In genomic region chr20:9912858-9913434, GRCh38 we compare ENCODE assay signal across 8 cellular contexts.
A peak's percentile ranks its signal among the peaks of the same experiment; 100 is the strongest.
DNase-seq lines count a peak whose midpoint lies in the region; ATAC-seq, FAIRE-seq and TF ChIP-seq lines count a peak whose summit lies in the region.

No MANE protein-coding gene starts in this region.

- H3K4me1 ChIP-seq in CD8-positive, alpha-beta T cell (ENCODE audit: insufficient read depth, low read length), result no peaks in the 10 kb centered on the region

- intact Hi-C loops in CD8-positive, alpha-beta T cell (cut with DNase I, micrococcal nuclease), result loop anchor here (5.0 to 10.0 kb wide), 2 partner anchors 296 to 298 kb away; no protein-coding TSS in a partner anchor
- intact Hi-C loops in dorsolateral prefrontal cortex (cut with DNase I), result loop anchor here (5.0 to 10.0 kb wide), 3 partner anchors 296 to 508 kb away; no protein-coding TSS in a partner anchor

- POLR2A ChIA-PET in CD8-positive, alpha-beta T cell (lab: Charles Lee), result no interaction called here

- H3K27ac Mint-ChIP-seq in CD8-positive, alpha-beta T cell, result no peak overlapping the region

- H3K4me1 Mint-ChIP-seq in CD8-positive, alpha-beta T cell (ENCODE audit: low read depth), result no peaks in the 10 kb centered on the region

- CTCF ChIA-PET in CD8-positive, alpha-beta T cell (lab: Charles Lee), result interaction anchor here (0.6 to 1.5 kb wide), 6 partner anchors 11 to 159 kb away, joined by 3 to 6 read pairs (median 3); no protein-coding TSS in a partner anchor

- no peak overlapping the region for H3K4me3 Mint-ChIP-seq in CD8-positive, alpha-beta T cell

- no peak for ATAC-seq in CD8-positive, alpha-beta T cell
- peak; percentile 65 for ATAC-seq in GM18868 (IDR thresholded peaks at IDR 0.05; ENCODE audit: unreplicated experiment)
- no peak for ATAC-seq in HG03565 (IDR thresholded peaks at IDR 0.05; ENCODE audit: unreplicated experiment)

- FAIRE-seq in urothelium cell line (lab: Jason Lieb, UNC), result no peak

- no peak overlapping the region for H3K27ac ChIP-seq in CD8-positive, alpha-beta T cell (ENCODE audit: low read depth, low read length)
- H3K27ac ChIP-seq in dorsolateral prefrontal cortex, result no peak overlapping the region

- no peaks in the 10 kb centered on the region for H3K27me3 ChIP-seq in CD8-positive, alpha-beta T cell (ENCODE audit: insufficient read depth, low read length)
- H3K27me3 ChIP-seq in dorsolateral prefrontal cortex, result peaks cover 0 to 9% (median 0%) of the 10 kb centered on the region in 45 donors

- H3K36me3 ChIP-seq in CD8-positive, alpha-beta T cell (ENCODE audit: insufficient read depth, low read length), result no peaks in the 10 kb centered on the region

- H3K27me3 Mint-ChIP-seq in CD8-positive, alpha-beta T cell (ENCODE audit: low read depth), result peaks cover 13% of the 10 kb centered on the region

- peak in 4 of 7 experiments; percentile 5 to 33 (median 13) for DNase-seq in CD8-positive, alpha-beta T cell
- DNase-seq in T follicular helper cell (ENCODE audit: low read depth) (peak; percentile 3), dorsolateral prefrontal cortex (peak in 8 of 10 donors; percentile 15 to 73 (median 46)), mucosa of gallbladder (ENCODE audit: low spot score) (peak; percentile 18), urothelium cell line (ENCODE audit: low spot score) (peak; percentile 46)

- no peaks in the 10 kb centered on the region for H3K36me3 Mint-ChIP-seq in CD8-positive, alpha-beta T cell

- no peaks in the 10 kb centered on the region for H3K9me3 Mint-ChIP-seq in CD8-positive, alpha-beta T cell

- H3K9me3 ChIP-seq in CD8-positive, alpha-beta T cell (ENCODE audit: low read length), result no peaks in the 10 kb centered on the region

- TF ChIP-seq CTCF in CD8-positive, alpha-beta T cell (IDR thresholded peaks at IDR 0.05), result peak; percentile 83
- peak; percentile 88 for TF ChIP-seq CTCF in LNCAP (IDR thresholded peaks at IDR 0.05)
- TF ChIP-seq CTCF in dorsolateral prefrontal cortex (IDR thresholded peaks at IDR 0.05 in 54 of 56, conservative IDR thresholded peaks at IDR 0.05 in 2 of 56; ENCODE audit: low read depth in 1 of 56, partially characterized antibody in 56 of 56), result peak; percentile 69 to 94 (median 84)

- no peak overlapping the region for H3K4me3 ChIP-seq in CD8-positive, alpha-beta T cell (ENCODE audit: low read depth, low read length)
- no peak overlapping the region for H3K4me3 ChIP-seq in dorsolateral prefrontal cortex
